8 cellular contexts compared by ENCODE assay signal in the genomic region with DNA sequence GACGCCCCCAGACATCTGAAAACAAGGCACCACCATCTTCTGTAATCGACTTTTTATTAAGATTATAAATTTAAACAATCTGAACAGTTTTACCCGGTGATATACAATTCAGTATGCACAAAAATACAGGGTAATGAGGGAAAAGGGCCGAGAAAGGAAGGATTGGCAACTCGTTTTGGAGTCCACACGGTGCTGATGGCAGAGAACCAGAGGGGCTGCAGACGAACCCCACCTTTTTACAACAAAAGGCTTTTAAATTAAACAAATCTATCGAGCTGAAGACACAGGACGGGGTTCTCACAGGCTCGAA. TPM values are rescaled to one million over a fixed set of nuclear protein-coding genes. Genes with fewer than 3 reads are reported as not detected.
DNase-seq lines count a peak whose midpoint lies in the region; ATAC-seq and TF ChIP-seq lines count a peak whose summit lies in the region.

No MANE protein-coding gene starts in this region.

- DNase-seq in heart right ventricle (no peak), left cardiac atrium (no peak), MCF 10A (ENCODE audit: unreplicated experiment) (no peak), mesothelial cell of epicardium (ENCODE audit: low spot score in 2 of 2, unreplicated experiment in 2 of 2) (no peak), vagina (ENCODE audit: extremely low spot score in 2 of 2) (no peak), NCI-H1417 treated with DMSO at 0.1 percent for 48 hours (lab: John Stamatoyannopoulos, UW) (no peak)

- H3K27me3 Mint-ChIP-seq in MCF 10A (ENCODE audit: insufficient read depth, unreplicated experiment) = no peaks in the 10 kb centered on the region
- H3K27me3 Mint-ChIP-seq in mesothelial cell of epicardium (ENCODE audit: low read depth) = peaks cover 3% of the 10 kb centered on the region

- H3K4me3 ChIP-seq in heart right ventricle (peak overlapping the region; percentile 60 to 100 (median 96)), vagina (peak overlapping the region; percentile 77 to 99)

- CTCF ChIA-PET in MCF 10A (lab: Yijun Ruan, JAX) = interaction anchor here (0.6 to 7.5 kb wide), 11 partner anchors 8 to 437 kb away, joined by 3 to 103 read pairs (median 8); no protein-coding TSS in a partner anchor

- H3K4me1 ChIP-seq in heart right ventricle = peaks cover 11 to 44% (median 36%) of the 10 kb centered on the region in 9 donors
- H3K4me1 ChIP-seq in vagina = peaks cover 34% of the 10 kb centered on the region

- peaks cover 0 to 6% (median 0%) of the 10 kb centered on the region in 9 donors for H3K36me3 ChIP-seq in heart right ventricle
- no peaks in the 10 kb centered on the region for H3K36me3 ChIP-seq in vagina

- POLR2A ChIA-PET in MCF 10A (lab: Yijun Ruan, JAX) = interaction anchor here (1.2 to 9.2 kb wide), 11 partner anchors 35 to 450 kb away, joined by 3 to 206 read pairs (median 28); a partner anchor contains a TSS

- H3K27ac ChIP-seq in heart right ventricle = peak overlapping the region; percentile 96 to 100 (median 98)
- H3K27ac ChIP-seq in vagina = peak overlapping the region; percentile 99

- no peak for TF ChIP-seq POLR2A in vagina (IDR thresholded peaks at IDR 0.05)

- 5 to 8% methylated on average over 10 of the region's 10 CpGs for WGBS in heart right ventricle, 2 donors

- H3K27me3 ChIP-seq in heart right ventricle (peaks cover 0 to 6% (median 0%) of the 10 kb centered on the region in 7 donors), vagina (no peaks in the 10 kb centered on the region)

- no peaks in the 10 kb centered on the region for H3K9me3 Mint-ChIP-seq in MCF 10A (ENCODE audit: unreplicated experiment)
- no peaks in the 10 kb centered on the region for H3K9me3 Mint-ChIP-seq in mesothelial cell of epicardium

- H3K27ac Mint-ChIP-seq in MCF 10A (ENCODE audit: low read depth, unreplicated experiment) (peak overlapping the region; percentile 69), mesothelial cell of epicardium (peak overlapping the region; percentile 98)

- ATAC-seq in heart right ventricle (no peak), left cardiac atrium (no peak), HG02938 (IDR thresholded peaks at IDR 0.05; ENCODE audit: unreplicated experiment) (no peak), HG03280 (IDR thresholded peaks at IDR 0.05; ENCODE audit: unreplicated experiment) (no peak)

- H3K4me1 Mint-ChIP-seq in MCF 10A (ENCODE audit: insufficient read depth, unreplicated experiment) = peaks cover 2% of the 10 kb centered on the region
- peaks cover 24% of the 10 kb centered on the region for H3K4me1 Mint-ChIP-seq in mesothelial cell of epicardium

- H3K9me3 ChIP-seq in heart right ventricle = no peaks in the 10 kb centered on the region
- H3K9me3 ChIP-seq in vagina = no peaks in the 10 kb centered on the region

- TF ChIP-seq CTCF in heart right ventricle (IDR thresholded peaks at IDR 0.05) = no peak
- no peak for TF ChIP-seq CTCF in MCF 10A (IDR thresholded peaks at IDR 0.05; ENCODE audit: unreplicated experiment)
- no peak for TF ChIP-seq CTCF in mesothelial cell of epicardium (IDR thresholded peaks at IDR 0.05; ENCODE audit: unreplicated experiment)
- TF ChIP-seq CTCF in vagina (IDR thresholded peaks at IDR 0.05) = no peak

- BruUV-seq in MCF 10A (replicated peaks; lab: Mats Ljungman, UMichigan) = no TSS peak

- intact Hi-C loops in heart right ventricle (cut with DNase I) = loop anchor here in 9 of 10 donors (2.0 to 10.0 kb wide), 17 partner anchors 33 to 435 kb away; no protein-coding TSS in a partner anchor
- intact Hi-C loops in left cardiac atrium (cut with DNase I) = loop anchor here (2.0 to 10.0 kb wide), 6 partner anchors 33 to 439 kb away; no protein-coding TSS in a partner anchor
- intact Hi-C loops in MCF 10A (cut with micrococcal nuclease) = loop anchor here (1.0 to 5.0 kb wide), 3 partner anchors 159 to 237 kb away; no protein-coding TSS in a partner anchor
- intact Hi-C loops in vagina (cut with DNase I) = loop anchor here (2.0 to 10.0 kb wide), 4 partner anchors 79 to 435 kb away; no protein-coding TSS in a partner anchor

- H3K4me3 Mint-ChIP-seq in MCF 10A (ENCODE audit: unreplicated experiment) (peak overlapping the region; percentile 82), mesothelial cell of epicardium (peak overlapping the region; percentile 88)

- H3K36me3 Mint-ChIP-seq in MCF 10A (ENCODE audit: insufficient read depth, unreplicated experiment) (peaks cover 6% of the 10 kb centered on the region), mesothelial cell of epicardium (no peaks in the 10 kb centered on the region)

RNA-seq across cellular contexts. Expression of a gene that starts 2.6 kb away (rescaled TPM):
- 10 to 100 TPM in 1 of 10 donors, 1 to 10 TPM in 9; 1.2 to 13.7 (median 5.6) TPM for total RNA-seq in heart right ventricle
- 10 to 100 TPM in 1 of 2 donors, 1 to 10 TPM in 1; 5.0 to 26.3 TPM for polyA plus RNA-seq in heart right ventricle
- total RNA-seq in left cardiac atrium = 10 to 100 TPM in 1 of 2 donors, 1 to 10 TPM in 1; 5.4 to 13.1 TPM
- 11.9 and 13.4 TPM in 2 replicates for total RNA-seq in MCF 10A (2022)
- 31.3 to 34.7 TPM (median 31.9 TPM) in 3 replicates for total RNA-seq in mesothelial cell of epicardium
- total RNA-seq in vagina = 34.4 TPM
